ENCODE assay signal across 26 cellular contexts in genomic region chr15:99658000-99658399, GRCh38.
"Had no signal": no experiment of that assay in that cellular context is flagged by ENCODE, and none has a peak within 500 bp of the region (broad histone marks: within the 10 kb centered on the region; RNA-seq: fewer than 3 reads in every experiment).

No MANE protein-coding gene starts in this region.

- FAIRE-seq: pancreas had no signal

- H3K9me3 ChIP-seq: esophagus squamous epithelium, left ventricle myocardium inferior, pancreas, psoas muscle, testis, transverse colon had no signal

- H3K9me3 Mint-ChIP-seq: activated naive CD8-positive, alpha-beta T cell treated with anti-CD3 and anti-CD28 coated beads, Interleukin-2, amount 50 U/mL, for 24 hours; activated T-cell treated with anti-CD3 and anti-CD28 coated beads, Interleukin-2, amount 50 U/mL, for 24 hours; naive thymus-derived CD8-positive, alpha-beta T cell; neural crest cell had no signal

- H3K4me2 ChIP-seq: smooth muscle cell had no signal

- H3K4me1 Mint-ChIP-seq: neural crest cell had no signal

- H3K4me1 ChIP-seq: esophagus squamous epithelium, pancreas, psoas muscle, testis had no signal

- H3K27ac ChIP-seq: epithelial cell of prostate, esophagus squamous epithelium, pancreas, psoas muscle, testis, transverse colon had no signal

- H3K27me3 ChIP-seq: esophagus squamous epithelium, pancreas, testis, transverse colon had no signal

- H3K36me3 ChIP-seq: left ventricle myocardium inferior, pancreas, transverse colon had no signal

- H3K4me3 Mint-ChIP-seq: activated naive CD8-positive, alpha-beta T cell treated with anti-CD3 and anti-CD28 coated beads, Interleukin-2, amount 50 U/mL, for 24 hours; activated T-cell treated with anti-CD3 and anti-CD28 coated beads, Interleukin-2, amount 50 U/mL, for 24 hours; neural crest cell had no signal

- H3K4me3 ChIP-seq: esophagus squamous epithelium, left ventricle myocardium inferior, lung, pancreas, psoas muscle, smooth muscle cell, testis, transverse colon had no signal

- H3K27ac Mint-ChIP-seq: activated naive CD8-positive, alpha-beta T cell treated with anti-CD3 and anti-CD28 coated beads, Interleukin-2, amount 50 U/mL, for 24 hours; activated T-cell treated with anti-CD3 and anti-CD28 coated beads, Interleukin-2, amount 50 U/mL, for 24 hours had no signal

- DNase-seq: activated CD4-positive, alpha-beta T cell treated with anti-CD3 and anti-CD28 coated beads for 4 hours; activated CD4-positive, alpha-beta T cell treated with anti-CD3 and anti-CD28 coated beads, Interleukin-2, amount 50 U/mL, for 48 hours; activated CD4-positive, CD25-positive, alpha-beta regulatory T cell; activated CD8-positive, alpha-beta memory T cell treated with anti-CD3 and anti-CD28 coated beads, Interleukin-2, amount 50 U/mL, for 48 hours; activated gamma-delta T cell; activated naive CD4-positive, alpha-beta T cell treated with anti-CD3 and anti-CD28 coated beads, Interleukin-2, amount 50 U/mL, for 16 hours; activated naive CD8-positive, alpha-beta T cell treated with anti-CD3 and anti-CD28 coated beads, Interleukin-2, amount 50 U/mL, for 24 hours; activated T-cell treated with anti-CD3 and anti-CD28 coated beads, Interleukin-2, amount 50 U/mL, for 24 hours; amygdala; caudate nucleus; effector CD4-positive, alpha-beta T cell; esophagus squamous epithelium; foreskin melanocyte; left ventricle myocardium inferior; naive thymus-derived CD8-positive, alpha-beta T cell; nucleus accumbens; pancreas; psoas muscle; stimulated activated CD4-positive, alpha-beta T cell treated with anti-CD3 and anti-CD28 coated beads, Interleukin-2, amount 100 ng/mL, for 24 hours; stimulated activated naive CD4-positive, alpha-beta T cell treated with Interleukin-2 at 50 U/mL for 16 hours; testis; transverse colon had no signal

- H3K27me3 Mint-ChIP-seq: activated naive CD8-positive, alpha-beta T cell treated with anti-CD3 and anti-CD28 coated beads, Interleukin-2, amount 50 U/mL, for 24 hours; activated T-cell treated with anti-CD3 and anti-CD28 coated beads, Interleukin-2, amount 50 U/mL, for 24 hours; naive thymus-derived CD8-positive, alpha-beta T cell had no signal

- ATAC-seq: activated naive CD8-positive, alpha-beta T cell treated with anti-CD3 and anti-CD28 coated beads, Interleukin-2, amount 50 U/mL, for 24 hours; naive thymus-derived CD8-positive, alpha-beta T cell; pancreas; psoas muscle had no signal
